1 cellular context compared by ENCODE assay signal in genomic region chr1:24186031-24186710, GRCh38.
TF ChIP-seq lines count a peak whose summit lies in the region.

No MANE protein-coding gene starts in this region.

TF ChIP-seq in HepG2, 621 proteins besides CTCF, POLR2A, EP300 and RAD21:
- TF ChIP-seq, protein P1, sequence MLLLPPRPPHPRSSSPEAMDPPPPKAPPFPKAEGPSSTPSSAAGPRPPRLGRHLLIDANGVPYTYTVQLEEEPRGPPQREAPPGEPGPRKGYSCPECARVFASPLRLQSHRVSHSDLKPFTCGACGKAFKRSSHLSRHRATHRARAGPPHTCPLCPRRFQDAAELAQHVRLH (CRISPR knock-in tag; IDR thresholded peaks at IDR 0.05; ENCODE audit: borderline replicate concordance, low read depth), result no peak
- peak; percentile 80; the same call in 1 of the 2 replicates for TF ChIP-seq TBX3 (IDR thresholded peaks at IDR 0.05; ENCODE audit: borderline replicate concordance)
- TF ChIP-seq ZNF256 (CRISPR knock-in tag; conservative IDR thresholded peaks at IDR 0.05), result no peak
- TF ChIP-seq PHF8 (CRISPR knock-in tag; IDR thresholded peaks at IDR 0.05), result no peak
- no peak for TF ChIP-seq ONECUT2 (CRISPR knock-in tag; IDR thresholded peaks at IDR 0.05)
- TF ChIP-seq CCDC6 (CRISPR knock-in tag; IDR thresholded peaks at IDR 0.05), result 0 out of 2 replicates have a peak, but pooled peaks have one; percentile 22
- TF ChIP-seq FOXP1 (IDR thresholded peaks at IDR 0.05), result peak; percentile 99
- TF ChIP-seq FOXP1 (CRISPR knock-in tag; IDR thresholded peaks at IDR 0.05), result peak; percentile 42; the same call in 1 of the 2 replicates
- TF ChIP-seq ZNF687 (CRISPR knock-in tag; IDR thresholded peaks at IDR 0.05), result peak; percentile 36; the same call in 1 of the 2 replicates
- TF ChIP-seq ZNF451 (CRISPR knock-in tag; IDR thresholded peaks at IDR 0.05), result no peak
